18 cellular contexts compared by ENCODE assay signal in genomic region chr19:39946532-39946931, GRCh38. TPM values are rescaled to one million over a fixed set of nuclear protein-coding genes. Genes with fewer than 3 reads are reported as not detected.
A peak's percentile ranks its signal among the peaks of the same experiment; 100 is the strongest.
DNase-seq lines count a peak whose midpoint lies in the region; ATAC-seq, FAIRE-seq and TF ChIP-seq lines count a peak whose summit lies in the region.
"Had no signal": no experiment of that assay in that cellular context is flagged by ENCODE, and none has a peak within 500 bp of the region (broad histone marks: within the 10 kb centered on the region; RNA-seq: fewer than 3 reads in every experiment).

No MANE protein-coding gene starts in this region.

- H4K20me1 ChIP-seq in BLaER1 treated with 17β-estradiol and CSF1 and Interleukin-3, amounts not matched to agents 10 nM and 100 nM = peaks cover 0 to 7% (median 0%) of the 10 kb centered on the region in 11 experiments; a peak in 1 of 22 replicates

- peaks cover 10% of the 10 kb centered on the region for H3K9me3 Mint-ChIP-seq in activated T-helper 1 cell treated with anti-CD3 and anti-CD28 coated beads, Interleukin-12 subunit alpha, Interleukin-12 subunit beta, Interleukin-2, Interleukin-4 antibody, amounts not matched to agents 30 ng/mL and 10 ng/mL and 1 ng/mL, durations not matched to agents 14 hours and 24 hours and 36 hours

- TF ChIP-seq CTCF in HL-60 (IDR thresholded peaks at IDR 0.05; ENCODE audit: insufficient read depth, low read length) = no peak

- H3K27me3 ChIP-seq in BLaER1 treated with 17β-estradiol and CSF1 and Interleukin-3, amounts not matched to agents 10 nM and 100 nM = no peaks in the 10 kb centered on the region
- H3K27me3 ChIP-seq in HL-60 (ENCODE audit: insufficient read depth, poor library complexity, severe bottlenecking) = no peaks in the 10 kb centered on the region

- ATAC-seq in HG03432 (IDR thresholded peaks at IDR 0.05; ENCODE audit: unreplicated experiment) = no peak

- H3K4me2 ChIP-seq in BLaER1 treated with 17β-estradiol and CSF1 and Interleukin-3, amounts not matched to agents 10 nM and 100 nM = peak overlapping the region in 10 of 11 experiments; percentile 6 to 98 (median 56); a peak in 13 of 22 replicates

- H3K27ac ChIP-seq in BLaER1 treated with 17β-estradiol and CSF1 and Interleukin-3, amounts not matched to agents 10 nM and 100 nM = no peak overlapping the region
- H3K27ac ChIP-seq in HL-60 (replicated peaks) = no peak overlapping the region

- intact Hi-C loops in activated T-helper 1 cell treated with anti-CD3 and anti-CD28 coated beads, Interleukin-12 subunit alpha, Interleukin-12 subunit beta, Interleukin-2, Interleukin-4 antibody, amounts not matched to agents 30 ng/mL and 10 ng/mL and 1 ng/mL, durations not matched to agents 14 hours and 24 hours and 36 hours (cut with micrococcal nuclease) = no loop called here

- peak overlapping the region; percentile 31 for H3K27ac Mint-ChIP-seq in activated T-helper 1 cell treated with anti-CD3 and anti-CD28 coated beads, Interleukin-12 subunit alpha, Interleukin-12 subunit beta, Interleukin-2, Interleukin-4 antibody, amounts not matched to agents 30 ng/mL and 10 ng/mL and 1 ng/mL, durations not matched to agents 14 hours and 24 hours and 36 hours

- H3K4me1 ChIP-seq in BLaER1 treated with 17β-estradiol and CSF1 and Interleukin-3, amounts not matched to agents 10 nM and 100 nM = peaks cover 34 to 99% (median 65%) of the 10 kb centered on the region in 10 experiments

- no peak for FAIRE-seq in frontal cortex (lab: Jason Lieb, UNC)
- FAIRE-seq: endometrium, G401.6, keratinocyte had no signal

- H3K36me3 ChIP-seq in BLaER1 treated with 17β-estradiol and CSF1 and Interleukin-3, amounts not matched to agents 10 nM and 100 nM = peaks cover 0 to 7% (median 0%) of the 10 kb centered on the region in 11 experiments; a peak in 1 of 22 replicates

- H3K9me3 ChIP-seq in BLaER1 treated with 17β-estradiol and CSF1 and Interleukin-3, amounts not matched to agents 10 nM and 100 nM (replicated peaks in 1 of 11) = peaks cover 0 to 27% (median 13%) of the 10 kb centered on the region in 11 experiments; a peak in 11 of 22 replicates

- H3K27me3 Mint-ChIP-seq in activated T-helper 1 cell treated with anti-CD3 and anti-CD28 coated beads, Interleukin-12 subunit alpha, Interleukin-12 subunit beta, Interleukin-2, Interleukin-4 antibody, amounts not matched to agents 30 ng/mL and 10 ng/mL and 1 ng/mL, durations not matched to agents 14 hours and 24 hours and 36 hours (ENCODE audit: insufficient read depth) = no peaks in the 10 kb centered on the region

- peak; percentile 35 to 38 for DNase-seq in HL-60 (ENCODE audit: low read depth in 1 of 2, low spot score in 1 of 2)
- DNase-seq in activated T-helper 1 cell treated with anti-CD3 and anti-CD28 coated beads, Interleukin-12 subunit alpha, Interleukin-12 subunit beta, Interleukin-2, Interleukin-4 antibody, amounts not matched to agents 30 ng/mL and 10 ng/mL and 1 ng/mL, durations not matched to agents 14 hours and 24 hours and 36 hours (ENCODE audit: low spot score) = no peak
- peak; percentile 35 for DNase-seq in kidney glomerular epithelial cell (lab: John Stamatoyannopoulos, UW)
- DNase-seq in stimulated activated CD4-positive, alpha-beta T cell treated with anti-CD3 and anti-CD28 coated beads, Interleukin-2, amount 100 ng/mL, for 48 hours = no peak
- no peak for DNase-seq in COLO668 (lab: John Stamatoyannopoulos, UW; ENCODE audit: unreplicated experiment)
- no peak for DNase-seq in frontal cortex (ENCODE audit: low spot score in 2 of 2)
- DNase-seq: activated naive CD4-positive, alpha-beta T cell; C1 segment of cervical spinal cord; glutamatergic neuron; NCI-H1694; NCI-H526; retina; RPMI8226 had no signal

- no peak overlapping the region for H3K4me3 Mint-ChIP-seq in activated T-helper 1 cell treated with anti-CD3 and anti-CD28 coated beads, Interleukin-12 subunit alpha, Interleukin-12 subunit beta, Interleukin-2, Interleukin-4 antibody, amounts not matched to agents 30 ng/mL and 10 ng/mL and 1 ng/mL, durations not matched to agents 14 hours and 24 hours and 36 hours

- no peak overlapping the region for H3K9ac ChIP-seq in BLaER1 treated with 17β-estradiol and CSF1 and Interleukin-3, amounts not matched to agents 10 nM and 100 nM

- H3K36me3 Mint-ChIP-seq in activated T-helper 1 cell treated with anti-CD3 and anti-CD28 coated beads, Interleukin-12 subunit alpha, Interleukin-12 subunit beta, Interleukin-2, Interleukin-4 antibody, amounts not matched to agents 30 ng/mL and 10 ng/mL and 1 ng/mL, durations not matched to agents 14 hours and 24 hours and 36 hours (ENCODE audit: low read depth) = peaks cover 18% of the 10 kb centered on the region

- H3K4me3 ChIP-seq in BLaER1 treated with 17β-estradiol and CSF1 and Interleukin-3, amounts not matched to agents 10 nM and 100 nM = no peak overlapping the region
- no peak overlapping the region for H3K4me3 ChIP-seq in HL-60 (replicated peaks; ENCODE audit: insufficient read depth, low read length)

- H3K4me1 Mint-ChIP-seq in activated T-helper 1 cell treated with anti-CD3 and anti-CD28 coated beads, Interleukin-12 subunit alpha, Interleukin-12 subunit beta, Interleukin-2, Interleukin-4 antibody, amounts not matched to agents 30 ng/mL and 10 ng/mL and 1 ng/mL, durations not matched to agents 14 hours and 24 hours and 36 hours (ENCODE audit: low read depth) = peaks cover 60% of the 10 kb centered on the region

RNA-seq across cellular contexts. Expression of gene FCGBP, which starts 12.1 kb away (rescaled TPM):
- total RNA-seq in activated T-helper 1 cell treated with anti-CD3 and anti-CD28 coated beads, Interleukin-12 subunit alpha, Interleukin-12 subunit beta, Interleukin-2, Interleukin-4 antibody, amounts not matched to agents 30 ng/mL and 10 ng/mL and 1 ng/mL, durations not matched to agents 14 hours and 24 hours and 36 hours = 2.2 and 3.1 TPM in 2 replicates
- 0.82 TPM for total RNA-seq in frontal cortex

RNA-seq across cellular contexts. Expression of gene PSMC4, which starts 24.4 kb away (rescaled TPM):
- total RNA-seq in activated T-helper 1 cell treated with anti-CD3 and anti-CD28 coated beads, Interleukin-12 subunit alpha, Interleukin-12 subunit beta, Interleukin-2, Interleukin-4 antibody, amounts not matched to agents 30 ng/mL and 10 ng/mL and 1 ng/mL, durations not matched to agents 14 hours and 24 hours and 36 hours = 189 and 190 TPM in 2 replicates
- total RNA-seq in frontal cortex = 99.9 TPM

RNA-seq across cellular contexts. Expression of gene ZNF546, which starts 50.3 kb away (rescaled TPM):
- total RNA-seq in activated T-helper 1 cell treated with anti-CD3 and anti-CD28 coated beads, Interleukin-12 subunit alpha, Interleukin-12 subunit beta, Interleukin-2, Interleukin-4 antibody, amounts not matched to agents 30 ng/mL and 10 ng/mL and 1 ng/mL, durations not matched to agents 14 hours and 24 hours and 36 hours = 6.1 and 7.1 TPM in 2 replicates
- 15.9 TPM for total RNA-seq in frontal cortex

Comparison
In these comparisons a context has a peak if more than half of its experiments do, and no peak if none do; other contexts are left out.
1. DNase-seq: peak in HL-60 (2 of 2) and kidney glomerular epithelial cell (single experiment); none in activated T-helper 1 cell treated with anti-CD3 and anti-CD28 coated beads, Interleukin-12 subunit alpha, Interleukin-12 subunit beta, Interleukin-2, Interleukin-4 antibody, amounts not matched to agents 30 ng/mL and 10 ng/mL and 1 ng/mL, durations not matched to agents 14 hours and 24 hours and 36 hours (single experiment), stimulated activated CD4-positive, alpha-beta T cell treated with anti-CD3 and anti-CD28 coated beads, Interleukin-2, amount 100 ng/mL, for 48 hours (0 of 2), COLO668 (single experiment) and frontal cortex (0 of 2).